ENCODE assay signal across 27 cellular contexts in genomic region chr1:26418865-26419349, GRCh38. TPM values are rescaled to one million over a fixed set of nuclear protein-coding genes. Genes with fewer than 3 reads are reported as not detected.
DNase-seq lines count a peak whose midpoint lies in the region; ATAC-seq, FAIRE-seq and TF ChIP-seq lines count a peak whose summit lies in the region.
"Had no signal": no experiment of that assay in that cellular context is flagged by ENCODE, and none has a peak within 500 bp of the region (broad histone marks: within the 10 kb centered on the region; RNA-seq: fewer than 3 reads in every experiment).

No MANE protein-coding gene starts in this region.

- H3K4me1 ChIP-seq in HEK293 (ENCODE audit: control insufficient read depth, insufficient read depth, low read length) (no peaks in the 10 kb centered on the region), astrocyte (ENCODE audit: insufficient read depth, low read length) (peaks cover 4% of the 10 kb centered on the region), iPS-18a (ENCODE audit: control insufficient read depth, low read depth, low read length) (peaks cover 62% of the 10 kb centered on the region), neuronal stem cell (ENCODE audit: control insufficient read depth in 2 of 2, insufficient read depth in 1 of 2, low read depth in 1 of 2, low read length in 2 of 2) (peaks cover 27 to 33% of the 10 kb centered on the region in 2 donors)
- H3K4me1 ChIP-seq: esophagus muscularis mucosa, gastroesophageal sphincter, prostate gland, stomach, upper lobe of right lung had no signal

- no peak overlapping the region for H3K4ac ChIP-seq in neuronal stem cell (ENCODE audit: low read length)

- H3K27ac ChIP-seq in HEK293 (ENCODE audit: extremely low read depth, low read depth, low read length) (no peak overlapping the region), astrocyte (ENCODE audit: low read depth, low read length) (no peak overlapping the region), iPS-18a (ENCODE audit: low read length) (peak overlapping the region; percentile 89), neuronal stem cell (replicated peaks; ENCODE audit: low read length) (peak overlapping the region; percentile 99)
- H3K27ac ChIP-seq: dorsolateral prefrontal cortex, esophagus muscularis mucosa, gastroesophageal sphincter, prostate gland, SK-N-MC, skin epidermis, stomach, upper lobe of right lung had no signal

- H3K36me3 Mint-ChIP-seq in astrocyte (ENCODE audit: low read depth, unreplicated experiment): peaks cover 2% of the 10 kb centered on the region
- H3K36me3 Mint-ChIP-seq: activated naive CD8-positive, alpha-beta T cell; CD4-positive, alpha-beta memory T cell; IgD-negative memory B cell; naive thymus-derived CD4-positive, alpha-beta T cell had no signal

- H4K91ac ChIP-seq in neuronal stem cell (ENCODE audit: low read depth, low read length, poor library complexity): no peak overlapping the region

- TF ChIP-seq CTCF in HEK293 (tag by site-specific recombination; IDR thresholded peaks at IDR 0.05): no peak
- no peak for TF ChIP-seq CTCF in astrocyte (IDR thresholded peaks at IDR 0.05; ENCODE audit: insufficient read depth, low read depth, low read length)

- POLR2A ChIA-PET in HEK293 (lab: Yijun Ruan, JAX): no interaction called here

- H4K8ac ChIP-seq in neuronal stem cell (ENCODE audit: low read depth, low read length): no peak overlapping the region

- ATAC-seq in HG02981 (IDR thresholded peaks at IDR 0.05; ENCODE audit: unreplicated experiment): no peak
- ATAC-seq: activated CD8-positive, alpha-beta T cell treated with anti-CD3 and anti-CD28 coated beads, Interleukin-2, amount 10 ng/mL, durations not matched to agents 7 days and 5 days; activated T-cell treated with anti-CD3 and anti-CD28 coated beads, Interleukin-2, amount 50 U/mL, for 72 hours; gastroesophageal sphincter; naive thymus-derived CD4-positive, alpha-beta T cell; upper lobe of right lung had no signal

- peak overlapping the region; percentile 95 for H3K27ac Mint-ChIP-seq in astrocyte (ENCODE audit: unreplicated experiment)
- H3K27ac Mint-ChIP-seq: activated CD8-positive, alpha-beta T cell treated with anti-CD3 and anti-CD28 coated beads, Interleukin-2, amount 10 ng/mL, durations not matched to agents 7 days and 5 days; activated naive CD8-positive, alpha-beta T cell; activated T-cell treated with anti-CD3 and anti-CD28 coated beads, Interleukin-2, amount 50 U/mL, for 72 hours; CD4-positive, alpha-beta memory T cell; IgD-negative memory B cell; naive thymus-derived CD4-positive, alpha-beta T cell had no signal

- H3K14ac ChIP-seq in neuronal stem cell (ENCODE audit: low read length): no peak overlapping the region

- peak overlapping the region; percentile 8 for H3K4me2 ChIP-seq in astrocyte (ENCODE audit: low read length)
- H3K4me2 ChIP-seq in neuronal stem cell (ENCODE audit: insufficient read depth, low read length, poor library complexity, severe bottlenecking): peak overlapping the region; percentile 51

- no peak overlapping the region for H2BK12ac ChIP-seq in neuronal stem cell (ENCODE audit: low read length)

- H3K79me1 ChIP-seq in neuronal stem cell (ENCODE audit: low read depth, low read length): no peaks in the 10 kb centered on the region

- H3K4me3 ChIP-seq in HEK293 (ENCODE audit: low read depth, low read length) (no peak overlapping the region), astrocyte (ENCODE audit: insufficient read depth, low read depth, low read length) (no peak overlapping the region), iPS-18a (ENCODE audit: low read length) (peak overlapping the region; percentile 65), neuronal stem cell (ENCODE audit: low read length in 2 of 2) (no peak overlapping the region)
- H3K4me3 ChIP-seq: dorsolateral prefrontal cortex, esophagus muscularis mucosa, gastroesophageal sphincter, prostate gland, SK-N-MC, skin epidermis, stomach, upper lobe of right lung had no signal

- no peak overlapping the region for H2AFZ ChIP-seq in astrocyte (ENCODE audit: low read depth, low read length)
- H2AFZ ChIP-seq in neuronal stem cell (ENCODE audit: low read length): no peak overlapping the region

- no peak overlapping the region for H2AK5ac ChIP-seq in neuronal stem cell (ENCODE audit: low read depth, low read length)

- DNase-seq in astrocyte (ENCODE audit: low read depth) (no peak), neuronal stem cell (ENCODE audit: low spot score) (peak; percentile 96), NCI-H1105 treated with DMSO at 0.1 percent for 48 hours (lab: John Stamatoyannopoulos, UW) (no peak), HPDE6-E6E7 (ENCODE audit: extremely low spot score) (no peak), hypothalamus (lab: John Stamatoyannopoulos, UW) (no peak)
- DNase-seq: activated CD4-positive, CD25-positive, alpha-beta regulatory T cell; activated CD8-positive, alpha-beta T cell treated with anti-CD3 and anti-CD28 coated beads, Interleukin-2, amount 10 ng/mL, durations not matched to agents 7 days and 5 days; activated T-cell treated with anti-CD3 and anti-CD28 coated beads, Interleukin-2, amount 50 U/mL, for 72 hours; CD4-positive, alpha-beta memory T cell; dorsolateral prefrontal cortex; mammary epithelial cell; naive thymus-derived CD4-positive, alpha-beta T cell; NCI-H1694 treated with DMSO at 0.1 percent for 48 hours; NCI-H2227 treated with DMSO at 0.1 percent for 48 hours; stomach had no signal

- H3K4me3 Mint-ChIP-seq in astrocyte (ENCODE audit: unreplicated experiment): peak overlapping the region; percentile 70
- H3K4me3 Mint-ChIP-seq: activated CD8-positive, alpha-beta T cell treated with anti-CD3 and anti-CD28 coated beads, Interleukin-2, amount 10 ng/mL, durations not matched to agents 7 days and 5 days; activated naive CD8-positive, alpha-beta T cell; activated T-cell treated with anti-CD3 and anti-CD28 coated beads, Interleukin-2, amount 50 U/mL, for 72 hours; CD4-positive, alpha-beta memory T cell; IgD-negative memory B cell; naive thymus-derived CD4-positive, alpha-beta T cell had no signal

- WGBS in neuronal stem cell (ENCODE audit: extremely low coverage in 2 of 2, insufficient read length in 2 of 2, insufficient replicate concordance in 1 of 2), 2 donors: no CpG with 5 or more reads among the region's 5 CpGs

- H3K18ac ChIP-seq in neuronal stem cell (ENCODE audit: low read length): no peak overlapping the region

- CTCF ChIA-PET in HEK293 (lab: Yijun Ruan, JAX): interaction anchor here (0.6 to 4.2 kb wide), 4 partner anchors 13 to 97 kb away, joined by 3 to 53 read pairs (median 3); partner anchors contain the start of gene DHDDS

- H2BK5ac ChIP-seq in neuronal stem cell (ENCODE audit: low read length): no peak overlapping the region

- H3K79me2 ChIP-seq in astrocyte (ENCODE audit: insufficient read depth, low read length): no peaks in the 10 kb centered on the region

- H2BK120ac ChIP-seq in neuronal stem cell (ENCODE audit: low read depth, low read length): no peak overlapping the region

- H3K9ac ChIP-seq in astrocyte (ENCODE audit: low read length) (no peak overlapping the region), iPS-18a (ENCODE audit: low read length) (peak overlapping the region; percentile 79), neuronal stem cell (ENCODE audit: low read depth, low read length, poor library complexity) (no peak overlapping the region)

- H3K27me3 Mint-ChIP-seq in astrocyte (ENCODE audit: low read depth, unreplicated experiment): no peaks in the 10 kb centered on the region

- FAIRE-seq in astrocyte (lab: Jason Lieb, UNC): no peak
- FAIRE-seq: keratinocyte had no signal

- peaks cover 24% of the 10 kb centered on the region for H3K27me3 ChIP-seq in astrocyte (ENCODE audit: insufficient read depth, low read length)
- no peaks in the 10 kb centered on the region for H3K27me3 ChIP-seq in iPS-18a (ENCODE audit: control insufficient read depth, insufficient read depth, low read length)
- H3K27me3 ChIP-seq in neuronal stem cell (ENCODE audit: control insufficient read depth in 3 of 3, insufficient read depth in 3 of 3, low read depth in 1 of 3, low read length in 3 of 3): no peaks in the 10 kb centered on the region

- no peaks in the 10 kb centered on the region for H4K20me1 ChIP-seq in astrocyte (ENCODE audit: insufficient read depth, low read length)

- H3K4me1 Mint-ChIP-seq in astrocyte (ENCODE audit: low read depth, unreplicated experiment): peaks cover 34% of the 10 kb centered on the region

- no peak overlapping the region for H3K23ac ChIP-seq in neuronal stem cell (ENCODE audit: low read depth, low read length, poor library complexity)

- H2BK15ac ChIP-seq in neuronal stem cell (ENCODE audit: low read length): no peak overlapping the region

- H3K9me3 ChIP-seq in HEK293 (ENCODE audit: control insufficient read depth, insufficient read depth, low read depth, low read length) (no peaks in the 10 kb centered on the region), astrocyte (ENCODE audit: insufficient read depth, low read depth, low read length) (no peaks in the 10 kb centered on the region), iPS-18a (ENCODE audit: control insufficient read depth, low read depth, low read length) (no peaks in the 10 kb centered on the region), neuronal stem cell (replicated peaks in 1 of 2; ENCODE audit: control insufficient read depth in 2 of 2, insufficient read depth in 1 of 2, low read depth in 1 of 2, low read length in 2 of 2) (no peaks in the 10 kb centered on the region)
- H3K9me3 ChIP-seq: esophagus muscularis mucosa, gastroesophageal sphincter, prostate gland, stomach, upper lobe of right lung had no signal

- H3K9me3 Mint-ChIP-seq in astrocyte (ENCODE audit: unreplicated experiment): no peaks in the 10 kb centered on the region
- H3K9me3 Mint-ChIP-seq: activated T-cell treated with anti-CD3 and anti-CD28 coated beads, Interleukin-2, amount 50 U/mL, for 72 hours; CD4-positive, alpha-beta memory T cell; IgD-negative memory B cell; naive thymus-derived CD4-positive, alpha-beta T cell had no signal

- H3K36me3 ChIP-seq in HEK293 (ENCODE audit: control insufficient read depth in 2 of 2, insufficient read depth in 1 of 2, low read length in 2 of 2) (no peaks in the 10 kb centered on the region), astrocyte (ENCODE audit: insufficient read depth, low read length) (no peaks in the 10 kb centered on the region), iPS-18a (ENCODE audit: control insufficient read depth, low read depth, low read length) (peaks cover 73% of the 10 kb centered on the region), neuronal stem cell (replicated peaks in 1 of 2; ENCODE audit: control insufficient read depth in 2 of 2, insufficient read depth in 2 of 2, low read length in 2 of 2) (peaks cover 14 to 86% of the 10 kb centered on the region in 2 donors)
- H3K36me3 ChIP-seq: esophagus muscularis mucosa, gastroesophageal sphincter, prostate gland, stomach, upper lobe of right lung had no signal

RNA-seq across cellular contexts. Expression of gene LIN28A, which starts 8.3 kb away (rescaled TPM):
- total RNA-seq in astrocyte: 16.7 and 43.7 TPM in 2 replicates
- 961 TPM for polyA plus RNA-seq in neuronal stem cell (2013, experiment 1 of 2)
- 962 TPM for polyA plus RNA-seq in neuronal stem cell (2013, experiment 2 of 2)
- total RNA-seq: activated CD8-positive, alpha-beta T cell treated with anti-CD3 and anti-CD28 coated beads, Interleukin-2, amount 10 ng/mL, durations not matched to agents 7 days and 5 days; activated T-cell treated with anti-CD3 and anti-CD28 coated beads, Interleukin-2, amount 50 U/mL, for 72 hours; CD4-positive, alpha-beta memory T cell; dorsolateral prefrontal cortex; esophagus muscularis mucosa; gastroesophageal sphincter; mammary epithelial cell; naive thymus-derived CD4-positive, alpha-beta T cell; stomach; upper lobe of right lung had no signal
- polyA plus RNA-seq: CD4-positive, alpha-beta memory T cell; IgD-negative memory B cell; keratinocyte; naive thymus-derived CD4-positive, alpha-beta T cell; stomach had no signal

RNA-seq across cellular contexts. Expression of gene DHDDS, which starts 13.2 kb away (rescaled TPM):
- 87.2 and 94.4 TPM in 2 replicates for total RNA-seq in astrocyte
- 20.8 TPM for polyA plus RNA-seq in neuronal stem cell (2013, experiment 1 of 2)
- polyA plus RNA-seq in neuronal stem cell (2013, experiment 2 of 2): 20.2 TPM

RNA-seq across cellular contexts. Expression of gene ZNF683, which starts 46.4 kb away (rescaled TPM):
- total RNA-seq in astrocyte: not detected in 2 replicates
- not detected for polyA plus RNA-seq in neuronal stem cell (2013, experiment 1 of 2)
- polyA plus RNA-seq in neuronal stem cell (2013, experiment 2 of 2): not detected
- total RNA-seq: CD4-positive, alpha-beta memory T cell; esophagus muscularis mucosa; mammary epithelial cell had no signal
- polyA plus RNA-seq: keratinocyte; mammary epithelial cell; naive thymus-derived CD4-positive, alpha-beta T cell had no signal

RNA-seq across cellular contexts. Expression of gene HMGN2, which starts 53.3 kb away (rescaled TPM):
- total RNA-seq in astrocyte: 111 and 124 TPM in 2 replicates
- 1,368 TPM for polyA plus RNA-seq in neuronal stem cell (2013, experiment 1 of 2)
- polyA plus RNA-seq in neuronal stem cell (2013, experiment 2 of 2): 1,337 TPM

Comparison
In these comparisons a context has a peak if more than half of its experiments do, and no peak if none do; other contexts are left out.
1. H3K27ac ChIP-seq: peak in iPS-18a (single experiment) and neuronal stem cell (single experiment); none in HEK293 (single experiment) and astrocyte (single experiment).